ENCODE assay signal across 21 cellular contexts in the genomic region with DNA sequence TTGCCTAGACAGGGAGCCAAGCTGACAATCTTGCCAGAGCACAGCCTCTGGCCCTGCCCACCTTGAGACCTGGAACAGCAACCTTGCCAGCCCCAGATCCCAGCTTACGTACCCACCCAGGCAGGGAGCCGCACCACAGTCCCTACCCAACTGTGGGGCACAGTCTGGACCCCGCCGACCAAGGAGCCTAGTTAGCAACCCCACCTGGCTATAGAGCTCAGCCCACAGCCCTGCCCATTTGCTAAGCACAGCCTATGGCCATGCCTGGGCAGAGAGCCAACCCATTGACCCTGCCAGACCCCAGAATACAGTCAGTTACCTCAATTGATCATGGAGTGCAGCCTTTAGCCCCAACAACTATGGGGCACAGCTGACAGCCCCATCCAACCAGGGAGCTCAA.
A peak's percentile ranks its signal among the peaks of the same experiment; 100 is the strongest.
DNase-seq lines count a peak whose midpoint lies in the region; ATAC-seq, FAIRE-seq and TF ChIP-seq lines count a peak whose summit lies in the region.
"Had no signal": no experiment of that assay in that cellular context is flagged by ENCODE, and none has a peak within 500 bp of the region (broad histone marks: within the 10 kb centered on the region; RNA-seq: fewer than 3 reads in every experiment).

No MANE protein-coding gene starts in this region.

- H3K27ac Mint-ChIP-seq in activated naive CD4-positive, alpha-beta T cell treated with anti-CD3 and anti-CD28 coated beads, Interleukin-2, amount 50 U/mL, for 24 hours, result peak overlapping the region; percentile 7
- H3K27ac Mint-ChIP-seq in CD14-positive monocyte (no peak overlapping the region), GM23338 (no peak overlapping the region)
- H3K27ac Mint-ChIP-seq: CD4-positive, CD25-positive, alpha-beta regulatory T cell had no signal

- H4K20me1 ChIP-seq in GM23338 (replicated peaks; ENCODE audit: insufficient read depth), result no peaks in the 10 kb centered on the region

- H3K4me3 ChIP-seq in kidney (ENCODE audit: low read length in 2 of 2) (no peak overlapping the region), sigmoid colon (no peak overlapping the region), GM23338 (no peak overlapping the region)
- H3K4me3 ChIP-seq: GM23248 had no signal

- H3K9me2 ChIP-seq in GM23338 (ENCODE audit: insufficient read depth), result peaks cover 7% of the 10 kb centered on the region

- H3K27me3 Mint-ChIP-seq in activated naive CD4-positive, alpha-beta T cell treated with anti-CD3 and anti-CD28 coated beads, Interleukin-2, amount 50 U/mL, for 24 hours, result no peaks in the 10 kb centered on the region
- H3K27me3 Mint-ChIP-seq in CD14-positive monocyte (ENCODE audit: low read depth in 3 of 3), result no peaks in the 10 kb centered on the region
- H3K27me3 Mint-ChIP-seq in GM23338 (ENCODE audit: insufficient read depth, low read depth, poor library complexity), result peaks cover 4% of the 10 kb centered on the region
- H3K27me3 Mint-ChIP-seq: CD4-positive, CD25-positive, alpha-beta regulatory T cell had no signal

- no peak for TF ChIP-seq POLR2A in sigmoid colon (IDR thresholded peaks at IDR 0.05)

- H2AFZ ChIP-seq in GM23338, result no peak overlapping the region
- H2AFZ ChIP-seq: GM23248 had no signal

- 96 to 99% methylated on average over 4 of the region's 4 CpGs for WGBS in sigmoid colon, 2 donors

- no peak for TF ChIP-seq EP300 in sigmoid colon (IDR thresholded peaks at IDR 0.05)

- H3K27ac ChIP-seq in kidney (ENCODE audit: low read depth in 2 of 2, low read length in 2 of 2) (no peak overlapping the region), sigmoid colon (no peak overlapping the region), GM23338 (ENCODE audit: low read depth) (no peak overlapping the region)
- H3K27ac ChIP-seq: 22Rv1, GM23248 had no signal

- H3K4me1 ChIP-seq in kidney (ENCODE audit: control insufficient read depth in 1 of 2, insufficient read depth in 1 of 2, low read depth in 1 of 2, low read length in 2 of 2) (no peaks in the 10 kb centered on the region), sigmoid colon (no peaks in the 10 kb centered on the region), GM23338 (ENCODE audit: insufficient read depth) (no peaks in the 10 kb centered on the region)

- intact Hi-C loops in kidney (cut with DNase I) (no loop called here), sigmoid colon (cut with DNase I) (no loop called here), CD14-positive monocyte (cut with micrococcal nuclease) (no loop called here)

- no peak for DNase-seq in activated naive CD4-positive, alpha-beta T cell treated with anti-CD3 and anti-CD28 coated beads, Interleukin-2, amount 50 U/mL, for 16 hours
- DNase-seq in GM03348 (ENCODE audit: low spot score) (peak; percentile 1), kidney (peak; percentile 62), sigmoid colon (peak; percentile 51), CD14-positive monocyte (ENCODE audit: low spot score) (no peak), GM23338 (ENCODE audit: low spot score) (no peak)
- no peak for DNase-seq in activated CD4-positive, CD25-positive, alpha-beta regulatory T cell treated with anti-CD3 and anti-CD28 coated beads, Interleukin-2, amount 50 U/mL, for 72 hours
- DNase-seq: AML-193; CD4-positive, CD25-positive, alpha-beta regulatory T cell; COR-L47; GDM1; GM23248; KG1; NCI-H1105 treated with DMSO at 0.1 percent for 48 hours; NCI-H1694; NCI-H2081 treated with DMSO at 0.1 percent for 48 hours; SHP77 treated with DMSO at 0.1 percent for 48 hours had no signal

- TF ChIP-seq CTCF in kidney (IDR thresholded peaks at IDR 0.05; ENCODE audit: borderline replicate concordance, extremely low read depth, insufficient read depth), result no peak
- no peak for TF ChIP-seq CTCF in sigmoid colon (IDR thresholded peaks at IDR 0.05)
- no peak for TF ChIP-seq CTCF in CD14-positive monocyte (IDR thresholded peaks at IDR 0.05)
- no peak for TF ChIP-seq CTCF in GM23338 (conservative IDR thresholded peaks at IDR 0.05; ENCODE audit: low read depth in 2 of 2)

- no peaks in the 10 kb centered on the region for H3K4me1 Mint-ChIP-seq in activated naive CD4-positive, alpha-beta T cell treated with anti-CD3 and anti-CD28 coated beads, Interleukin-2, amount 50 U/mL, for 24 hours
- no peaks in the 10 kb centered on the region for H3K4me1 Mint-ChIP-seq in CD14-positive monocyte
- H3K4me1 Mint-ChIP-seq in GM23338, result no peaks in the 10 kb centered on the region
- H3K4me1 Mint-ChIP-seq: CD4-positive, CD25-positive, alpha-beta regulatory T cell had no signal

- no peak overlapping the region for H3K4me3 Mint-ChIP-seq in activated naive CD4-positive, alpha-beta T cell treated with anti-CD3 and anti-CD28 coated beads, Interleukin-2, amount 50 U/mL, for 24 hours
- H3K4me3 Mint-ChIP-seq in CD14-positive monocyte (no peak overlapping the region), GM23338 (no peak overlapping the region)
- H3K4me3 Mint-ChIP-seq: CD4-positive, CD25-positive, alpha-beta regulatory T cell had no signal

- H3F3A ChIP-seq in GM23338 (replicated peaks; ENCODE audit: low read depth), result no peaks in the 10 kb centered on the region

- no peaks in the 10 kb centered on the region for H3K9me3 Mint-ChIP-seq in activated naive CD4-positive, alpha-beta T cell treated with anti-CD3 and anti-CD28 coated beads, Interleukin-2, amount 50 U/mL, for 24 hours
- H3K9me3 Mint-ChIP-seq in CD14-positive monocyte (peaks cover 0 to 3% (median 1%) of the 10 kb centered on the region in 7 donors), GM23338 (no peaks in the 10 kb centered on the region)

- no peaks in the 10 kb centered on the region for H3K36me3 Mint-ChIP-seq in activated naive CD4-positive, alpha-beta T cell treated with anti-CD3 and anti-CD28 coated beads, Interleukin-2, amount 50 U/mL, for 24 hours
- H3K36me3 Mint-ChIP-seq in CD14-positive monocyte (peaks cover 7 to 8% of the 10 kb centered on the region in 2 donors), GM23338 (ENCODE audit: low read depth) (no peaks in the 10 kb centered on the region)
- H3K36me3 Mint-ChIP-seq: CD4-positive, CD25-positive, alpha-beta regulatory T cell had no signal

- H3K27me3 ChIP-seq in sigmoid colon (no peaks in the 10 kb centered on the region), GM23338 (ENCODE audit: insufficient read depth) (no peaks in the 10 kb centered on the region)

- no peak overlapping the region for H3K9ac ChIP-seq in kidney (ENCODE audit: low read length in 2 of 2)
- H3K9ac ChIP-seq: GM23248 had no signal

- H3K36me3 ChIP-seq in kidney (ENCODE audit: control insufficient read depth in 1 of 2, insufficient read depth in 2 of 2, low read length in 2 of 2) (no peaks in the 10 kb centered on the region), sigmoid colon (no peaks in the 10 kb centered on the region), GM23338 (ENCODE audit: insufficient read depth) (no peaks in the 10 kb centered on the region)

- no peak for ATAC-seq in GM23338
- ATAC-seq: HCT116 had no signal

- FAIRE-seq in kidney (lab: Jason Lieb, UNC), result no peak
- FAIRE-seq: RCC 7860 had no signal

- H3K4me2 ChIP-seq in GM23338, result no peak overlapping the region

- H3K9me3 ChIP-seq in kidney (ENCODE audit: control insufficient read depth in 1 of 2, low read length in 2 of 2) (no peaks in the 10 kb centered on the region), sigmoid colon (no peaks in the 10 kb centered on the region)

- H3K79me2 ChIP-seq in GM23338 (replicated peaks; ENCODE audit: insufficient read depth), result no peaks in the 10 kb centered on the region

TF ChIP-seq in GM23338, 12 proteins besides CTCF, POLR2A, EP300 and RAD21 (continues in another document):
- no peak for TF ChIP-seq STAT1 (IDR thresholded peaks at IDR 0.05; ENCODE audit: unreplicated experiment)
- no peak for TF ChIP-seq ZNF114 (CRISPR knock-in tag; IDR thresholded peaks at IDR 0.05)
- no peak for TF ChIP-seq POLR2AphosphoS5 (IDR thresholded peaks at IDR 0.05; ENCODE audit: low read depth)
- no peak for TF ChIP-seq NANOG (IDR thresholded peaks at IDR 0.05; ENCODE audit: borderline replicate concordance)
- TF ChIP-seq, protein P1, sequence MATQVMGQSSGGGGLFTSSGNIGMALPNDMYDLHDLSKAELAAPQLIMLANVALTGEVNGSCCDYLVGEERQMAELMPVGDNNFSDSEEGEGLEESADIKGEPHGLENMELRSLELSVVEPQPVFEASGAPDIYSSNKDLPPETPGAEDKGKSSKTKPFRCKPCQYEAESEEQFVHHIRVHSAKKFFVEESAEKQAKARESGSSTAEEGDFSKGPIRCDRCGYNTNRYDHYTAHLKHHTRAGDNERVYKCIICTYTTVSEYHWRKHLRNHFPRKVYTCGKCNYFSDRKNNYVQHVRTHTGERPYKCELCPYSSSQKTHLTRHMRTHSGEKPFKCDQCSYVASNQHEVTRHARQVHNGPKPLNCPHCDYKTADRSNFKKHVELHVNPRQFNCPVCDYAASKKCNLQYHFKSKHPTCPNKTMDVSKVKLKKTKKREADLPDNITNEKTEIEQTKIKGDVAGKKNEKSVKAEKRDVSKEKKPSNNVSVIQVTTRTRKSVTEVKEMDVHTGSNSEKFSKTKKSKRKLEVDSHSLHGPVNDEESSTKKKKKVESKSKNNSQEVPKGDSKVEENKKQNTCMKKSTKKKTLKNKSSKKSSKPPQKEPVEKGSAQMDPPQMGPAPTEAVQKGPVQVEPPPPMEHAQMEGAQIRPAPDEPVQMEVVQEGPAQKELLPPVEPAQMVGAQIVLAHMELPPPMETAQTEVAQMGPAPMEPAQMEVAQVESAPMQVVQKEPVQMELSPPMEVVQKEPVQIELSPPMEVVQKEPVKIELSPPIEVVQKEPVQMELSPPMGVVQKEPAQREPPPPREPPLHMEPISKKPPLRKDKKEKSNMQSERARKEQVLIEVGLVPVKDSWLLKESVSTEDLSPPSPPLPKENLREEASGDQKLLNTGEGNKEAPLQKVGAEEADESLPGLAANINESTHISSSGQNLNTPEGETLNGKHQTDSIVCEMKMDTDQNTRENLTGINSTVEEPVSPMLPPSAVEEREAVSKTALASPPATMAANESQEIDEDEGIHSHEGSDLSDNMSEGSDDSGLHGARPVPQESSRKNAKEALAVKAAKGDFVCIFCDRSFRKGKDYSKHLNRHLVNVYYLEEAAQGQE (IDR thresholded peaks at IDR 0.05; ENCODE audit: unreplicated experiment), result no peak
- no peak for TF ChIP-seq ZNF331 (CRISPR knock-in tag; IDR thresholded peaks at IDR 0.05; ENCODE audit: low read depth)
- TF ChIP-seq JUNB (IDR thresholded peaks at IDR 0.05; ENCODE audit: unreplicated experiment), result no peak
- no peak for TF ChIP-seq EZH2 (IDR thresholded peaks at IDR 0.05; ENCODE audit: low read depth, unreplicated experiment)
- TF ChIP-seq, protein P2, sequence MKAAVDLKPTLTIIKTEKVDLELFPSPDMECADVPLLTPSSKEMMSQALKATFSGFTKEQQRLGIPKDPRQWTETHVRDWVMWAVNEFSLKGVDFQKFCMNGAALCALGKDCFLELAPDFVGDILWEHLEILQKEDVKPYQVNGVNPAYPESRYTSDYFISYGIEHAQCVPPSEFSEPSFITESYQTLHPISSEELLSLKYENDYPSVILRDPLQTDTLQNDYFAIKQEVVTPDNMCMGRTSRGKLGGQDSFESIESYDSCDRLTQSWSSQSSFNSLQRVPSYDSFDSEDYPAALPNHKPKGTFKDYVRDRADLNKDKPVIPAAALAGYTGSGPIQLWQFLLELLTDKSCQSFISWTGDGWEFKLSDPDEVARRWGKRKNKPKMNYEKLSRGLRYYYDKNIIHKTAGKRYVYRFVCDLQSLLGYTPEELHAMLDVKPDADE (IDR thresholded peaks at IDR 0.05), result no peak

Comparison
In these comparisons a context has a peak if more than half of its experiments do, and no peak if none do; other contexts are left out.
1. DNase-seq: peak in GM03348 (single experiment), kidney (single experiment) and sigmoid colon (single experiment); none in activated naive CD4-positive, alpha-beta T cell treated with anti-CD3 and anti-CD28 coated beads, Interleukin-2, amount 50 U/mL, for 16 hours (single experiment), CD14-positive monocyte (single experiment), activated CD4-positive, CD25-positive, alpha-beta regulatory T cell treated with anti-CD3 and anti-CD28 coated beads, Interleukin-2, amount 50 U/mL, for 72 hours (single experiment) and GM23338 (single experiment).